In the genomic region with DNA sequence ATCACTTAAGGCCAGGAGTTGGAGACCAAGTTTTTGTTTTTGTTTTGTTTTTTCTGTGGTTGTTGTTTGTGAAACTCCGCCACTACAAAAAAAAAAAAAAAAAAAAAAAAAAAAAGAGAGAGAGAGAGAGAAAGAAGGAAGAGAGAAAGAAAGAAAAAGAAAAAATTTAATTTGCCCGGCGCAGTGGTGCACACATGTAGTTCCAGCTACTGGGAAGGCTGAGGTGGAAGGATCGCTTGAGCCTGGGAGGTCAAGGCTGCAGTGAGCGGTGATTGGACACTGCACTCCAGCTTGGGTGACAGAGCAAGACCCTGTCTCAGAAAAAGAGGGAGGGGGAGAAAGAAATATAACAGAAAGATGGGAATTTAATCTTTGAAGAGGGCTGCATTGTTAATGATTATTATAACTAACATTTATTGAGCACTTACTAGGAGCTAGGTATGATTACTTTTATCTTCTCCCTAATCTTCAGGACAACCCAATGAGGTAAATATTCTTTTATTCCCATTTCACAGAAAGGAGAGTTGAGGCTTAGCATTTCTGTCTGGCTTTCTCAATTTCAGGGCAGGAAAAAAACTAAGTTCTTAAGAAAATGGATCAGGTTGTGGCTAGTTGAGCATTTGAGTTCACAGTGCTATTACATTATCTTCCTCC, we compare ENCODE assay signal across 8 cellular contexts. TPM values are rescaled to one million over a fixed set of nuclear protein-coding genes. Genes with fewer than 3 reads are reported as not detected.
DNase-seq lines count a peak whose midpoint lies in the region; ATAC-seq and TF ChIP-seq lines count a peak whose summit lies in the region.

No MANE protein-coding gene starts in this region.

- peak overlapping the region in 3 of 4 donors; percentile 63 to 75 (median 70) for H3K4me3 ChIP-seq in tibial nerve

- no peak for TF ChIP-seq CTCF in tibial nerve (IDR thresholded peaks at IDR 0.05)

- peak overlapping the region; percentile 95 for H3K4me3 Mint-ChIP-seq in activated naive CD4-positive, alpha-beta T cell treated with anti-CD3 and anti-CD28 coated beads, Interleukin-2, amount 10 ng/mL, durations not matched to agents 7 days and 5 days
- H3K4me3 Mint-ChIP-seq in activated naive CD8-positive, alpha-beta T cell treated with anti-CD3 and anti-CD28 coated beads for 36 hours, result peak overlapping the region; percentile 92
- peak overlapping the region; percentile 91 for H3K4me3 Mint-ChIP-seq in memory B cell

- peaks cover 0 to 13% (median 1%) of the 10 kb centered on the region in 4 donors for H3K4me1 ChIP-seq in tibial nerve

- no peaks in the 10 kb centered on the region for H3K27me3 Mint-ChIP-seq in activated naive CD4-positive, alpha-beta T cell treated with anti-CD3 and anti-CD28 coated beads, Interleukin-2, amount 10 ng/mL, durations not matched to agents 7 days and 5 days
- H3K27me3 Mint-ChIP-seq in activated naive CD8-positive, alpha-beta T cell treated with anti-CD3 and anti-CD28 coated beads for 36 hours, result no peaks in the 10 kb centered on the region
- H3K27me3 Mint-ChIP-seq in memory B cell, result no peaks in the 10 kb centered on the region

- 87 to 90% methylated on average over 5 of the region's 5 CpGs for WGBS in tibial nerve, 2 donors

- no peaks in the 10 kb centered on the region for H3K27me3 ChIP-seq in tibial nerve

- ATAC-seq in memory B cell (ENCODE audit: low read depth), result no peak
- ATAC-seq in HG02623 (IDR thresholded peaks at IDR 0.05; ENCODE audit: unreplicated experiment), result no peak

- no peak for TF ChIP-seq POLR2A in tibial nerve (IDR thresholded peaks at IDR 0.05)

- peak overlapping the region in 2 of 4 donors; percentile 95 for H3K27ac ChIP-seq in tibial nerve

- H3K9me3 Mint-ChIP-seq in activated naive CD4-positive, alpha-beta T cell treated with anti-CD3 and anti-CD28 coated beads, Interleukin-2, amount 10 ng/mL, durations not matched to agents 7 days and 5 days, result no peaks in the 10 kb centered on the region
- H3K9me3 Mint-ChIP-seq in activated naive CD8-positive, alpha-beta T cell treated with anti-CD3 and anti-CD28 coated beads for 36 hours, result no peaks in the 10 kb centered on the region
- H3K9me3 Mint-ChIP-seq in memory B cell, result no peaks in the 10 kb centered on the region

- peaks cover 0 to 42% (median 0%) of the 10 kb centered on the region in 3 donors for H3K36me3 ChIP-seq in tibial nerve

- peaks cover 22% of the 10 kb centered on the region for H3K4me1 Mint-ChIP-seq in activated naive CD4-positive, alpha-beta T cell treated with anti-CD3 and anti-CD28 coated beads, Interleukin-2, amount 10 ng/mL, durations not matched to agents 7 days and 5 days
- H3K4me1 Mint-ChIP-seq in activated naive CD8-positive, alpha-beta T cell treated with anti-CD3 and anti-CD28 coated beads for 36 hours, result peaks cover 22% of the 10 kb centered on the region
- H3K4me1 Mint-ChIP-seq in memory B cell, result peaks cover 15% of the 10 kb centered on the region

- H3K9me3 ChIP-seq in tibial nerve, result no peaks in the 10 kb centered on the region

- CTCF ChIA-PET in activated naive CD4-positive, alpha-beta T cell treated with anti-CD3 and anti-CD28 coated beads, Interleukin-2, amount 10 ng/mL, durations not matched to agents 7 days and 5 days (lab: Charles Lee), result interaction anchor here (1.4 to 2.8 kb wide), 3 partner anchors 11 to 63 kb away, joined by 3 to 16 read pairs (median 13); a partner anchor contains a TSS

- no peak for TF ChIP-seq EP300 in tibial nerve (IDR thresholded peaks at IDR 0.05)

- DNase-seq in activated naive CD4-positive, alpha-beta T cell treated with anti-CD3 and anti-CD28 coated beads, Interleukin-2, amount 10 ng/mL, durations not matched to agents 7 days and 5 days, result no peak
- DNase-seq in activated naive CD4-positive, alpha-beta T cell treated with anti-CD3 and anti-CD28 coated beads, Interleukin-2, amount 50 U/mL, for 16 hours, result no peak
- no peak for DNase-seq in activated naive CD8-positive, alpha-beta T cell treated with anti-CD3 and anti-CD28 coated beads for 36 hours
- DNase-seq in memory B cell (ENCODE audit: low spot score in 2 of 2) (no peak), tibial nerve (ENCODE audit: low spot score in 2 of 2) (no peak), AG08395 (ENCODE audit: low spot score) (no peak), OCI-M2 (lab: John Stamatoyannopoulos, UW; ENCODE audit: unreplicated experiment) (no peak)

- H3K27ac Mint-ChIP-seq in activated naive CD4-positive, alpha-beta T cell treated with anti-CD3 and anti-CD28 coated beads, Interleukin-2, amount 10 ng/mL, durations not matched to agents 7 days and 5 days, result peak overlapping the region; percentile 14
- peak overlapping the region; percentile 99 for H3K27ac Mint-ChIP-seq in activated naive CD8-positive, alpha-beta T cell treated with anti-CD3 and anti-CD28 coated beads for 36 hours
- peak overlapping the region; percentile 94 for H3K27ac Mint-ChIP-seq in memory B cell

- H3K36me3 Mint-ChIP-seq in activated naive CD4-positive, alpha-beta T cell treated with anti-CD3 and anti-CD28 coated beads, Interleukin-2, amount 10 ng/mL, durations not matched to agents 7 days and 5 days, result peaks cover 23% of the 10 kb centered on the region
- peaks cover 6% of the 10 kb centered on the region for H3K36me3 Mint-ChIP-seq in activated naive CD8-positive, alpha-beta T cell treated with anti-CD3 and anti-CD28 coated beads for 36 hours
- peaks cover 6% of the 10 kb centered on the region for H3K36me3 Mint-ChIP-seq in memory B cell

RNA-seq across cellular contexts. Expression of a gene that starts 1.0 kb away (rescaled TPM):
- 10 to 100 TPM; 29.2 to 32.1 TPM for total RNA-seq in activated naive CD8-positive, alpha-beta T cell treated with anti-CD3 and anti-CD28 coated beads for 36 hours
- total RNA-seq in tibial nerve, result 10 to 100 TPM in 2 of 4 donors, 1 to 10 TPM in 2; 4.9 to 11.5 (median 9.2) TPM

RNA-seq across cellular contexts. Expression of a gene that starts 11.3 kb away (rescaled TPM):
- total RNA-seq in activated naive CD8-positive, alpha-beta T cell treated with anti-CD3 and anti-CD28 coated beads for 36 hours, result 1 to 10 TPM; 6.7 to 7.5 TPM
- total RNA-seq in tibial nerve, result 1 to 10 TPM; 2.1 to 4.2 (median 3.6) TPM

Comparison
In these comparisons a context has a peak if more than half of its experiments do, and no peak if none do; other contexts are left out.
1. H3K27ac Mint-ChIP-seq: peak in every context shown above with its lines; median percentile 99 in activated naive CD8-positive, alpha-beta T cell treated with anti-CD3 and anti-CD28 coated beads for 36 hours; 94 in memory B cell; 14 in activated naive CD4-positive, alpha-beta T cell treated with anti-CD3 and anti-CD28 coated beads, Interleukin-2, amount 10 ng/mL, durations not matched to agents 7 days and 5 days.